In the genomic region with DNA sequence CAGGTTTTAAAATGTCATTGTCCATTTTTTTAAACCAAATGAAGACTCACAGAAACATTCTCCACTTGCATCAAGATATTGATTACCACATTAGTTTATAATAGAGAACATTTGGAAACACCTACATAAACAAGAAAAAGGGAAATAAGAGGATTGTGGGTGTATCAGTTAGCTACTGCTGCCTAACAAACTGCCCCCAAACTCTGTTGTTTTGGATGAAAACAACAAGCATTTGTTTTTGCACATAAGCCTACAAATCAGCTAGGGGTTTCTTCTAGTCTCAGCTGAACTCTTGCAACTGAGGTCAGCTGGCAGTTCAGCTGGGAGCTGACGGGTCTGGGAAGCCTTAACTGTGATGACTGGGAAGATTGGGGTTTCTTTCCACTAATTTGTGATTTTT, we compare ENCODE assay signal across 24 cellular contexts.
"Had no signal": no experiment of that assay in that cellular context is flagged by ENCODE, and none has a peak within 500 bp of the region (broad histone marks: within the 10 kb centered on the region; RNA-seq: fewer than 3 reads in every experiment).

No MANE protein-coding gene starts in this region.

- DNase-seq: activated CD4-positive, alpha-beta T cell treated with anti-CD3 and anti-CD28 coated beads, Interleukin-2, amount 10 ng/mL, durations not matched to agents 7 days and 5 days; activated CD8-positive, alpha-beta memory T cell treated with anti-CD3 and anti-CD28 coated beads, Interleukin-2, amount 10 ng/mL, durations not matched to agents 7 days and 5 days; activated CD8-positive, alpha-beta T cell treated with anti-CD3 and anti-CD28 coated beads for 36 hours; activated effector memory CD4-positive, alpha-beta T cell treated with anti-CD3 and anti-CD28 coated beads, Interleukin-2, amount 50 U/mL, for 16 hours; activated naive CD4-positive, alpha-beta T cell treated with anti-CD3 and anti-CD28 coated beads, Interleukin-2, amount 50 U/mL, for 16 hours; activated naive CD8-positive, alpha-beta T cell treated with anti-CD3 and anti-CD28 coated beads, Interleukin-2, amount 50 U/mL, for 24 hours; activated T-cell treated with anti-CD3 and anti-CD28 coated beads for 4 hours; anterior cingulate cortex; brain microvascular endothelial cell; central memory CD4-positive, alpha-beta T cell; colonic mucosa; kidney; natural killer cell; retina; stimulated activated CD4-positive, alpha-beta T cell treated with anti-CD3 and anti-CD28 coated beads, Interleukin-1b, Interleukin-23, amount 100 ng/mL, for 48 hours; T-helper 2 cell; transverse colon had no signal

- H3K27me3 Mint-ChIP-seq: activated CD4-positive, alpha-beta T cell treated with anti-CD3 and anti-CD28 coated beads, Interleukin-2, amount 10 ng/mL, durations not matched to agents 7 days and 5 days; activated CD8-positive, alpha-beta memory T cell treated with anti-CD3 and anti-CD28 coated beads, Interleukin-2, amount 10 ng/mL, durations not matched to agents 7 days and 5 days; activated CD8-positive, alpha-beta T cell treated with anti-CD3 and anti-CD28 coated beads for 36 hours; activated naive CD8-positive, alpha-beta T cell treated with anti-CD3 and anti-CD28 coated beads, Interleukin-2, amount 50 U/mL, for 24 hours; progenitor cell of endocrine pancreas; stimulated activated naive CD8-positive, alpha-beta T cell treated with anti-CD3 and anti-CD28 coated beads, Interleukin-15, Interleukin-2, amounts not matched to agents 100 ng/mL and 50 ng/mL, for 24 hours had no signal

- H3K9me3 ChIP-seq: colonic mucosa, transverse colon had no signal

- H3K4me3 ChIP-seq: colonic mucosa, lung, skin epidermis, transverse colon had no signal

- H3K27me3 ChIP-seq: brain microvascular endothelial cell, colonic mucosa, transverse colon had no signal

- ATAC-seq: activated CD4-positive, CD25-positive, alpha-beta regulatory T cell treated with anti-CD3 and anti-CD28 coated beads, Interleukin-2, amount 50 U/mL, for 24 hours; activated CD8-positive, alpha-beta memory T cell treated with anti-CD3 and anti-CD28 coated beads, Interleukin-2, amount 10 ng/mL, durations not matched to agents 7 days and 5 days; activated CD8-positive, alpha-beta T cell treated with anti-CD3 and anti-CD28 coated beads for 36 hours; activated naive CD8-positive, alpha-beta T cell treated with anti-CD3 and anti-CD28 coated beads, Interleukin-2, amount 50 U/mL, for 24 hours; natural killer cell had no signal

- H3K36me3 ChIP-seq: brain microvascular endothelial cell, colonic mucosa, transverse colon had no signal

- H3K27ac ChIP-seq: brain microvascular endothelial cell, colonic mucosa, epithelial cell of prostate, transverse colon had no signal

- H3K4me1 ChIP-seq: colonic mucosa had no signal

- H3K9me3 Mint-ChIP-seq: natural killer cell had no signal

- H3K4me3 Mint-ChIP-seq: activated CD4-positive, alpha-beta T cell treated with anti-CD3 and anti-CD28 coated beads, Interleukin-2, amount 10 ng/mL, durations not matched to agents 7 days and 5 days; activated CD8-positive, alpha-beta memory T cell treated with anti-CD3 and anti-CD28 coated beads, Interleukin-2, amount 10 ng/mL, durations not matched to agents 7 days and 5 days; activated CD8-positive, alpha-beta T cell treated with anti-CD3 and anti-CD28 coated beads for 36 hours; activated naive CD8-positive, alpha-beta T cell treated with anti-CD3 and anti-CD28 coated beads, Interleukin-2, amount 50 U/mL, for 24 hours; mesothelial cell of epicardium; natural killer cell; stimulated activated naive CD8-positive, alpha-beta T cell treated with anti-CD3 and anti-CD28 coated beads, Interleukin-15, Interleukin-2, amounts not matched to agents 100 ng/mL and 50 ng/mL, for 24 hours had no signal

- H3K36me3 Mint-ChIP-seq: mesothelial cell of epicardium, natural killer cell had no signal

- H3K27ac Mint-ChIP-seq: activated CD4-positive, alpha-beta T cell treated with anti-CD3 and anti-CD28 coated beads, Interleukin-2, amount 10 ng/mL, durations not matched to agents 7 days and 5 days; activated CD8-positive, alpha-beta memory T cell treated with anti-CD3 and anti-CD28 coated beads, Interleukin-2, amount 10 ng/mL, durations not matched to agents 7 days and 5 days; activated CD8-positive, alpha-beta T cell treated with anti-CD3 and anti-CD28 coated beads for 36 hours; activated naive CD8-positive, alpha-beta T cell treated with anti-CD3 and anti-CD28 coated beads, Interleukin-2, amount 50 U/mL, for 24 hours; mesothelial cell of epicardium; natural killer cell; progenitor cell of endocrine pancreas; stimulated activated naive CD8-positive, alpha-beta T cell treated with anti-CD3 and anti-CD28 coated beads, Interleukin-15, Interleukin-2, amounts not matched to agents 100 ng/mL and 50 ng/mL, for 24 hours had no signal
